Comparison of ENCODE assay signal across 25 cellular contexts in genomic region chr6:36536873-36537547, GRCh38. TPM values are rescaled to one million over a fixed set of nuclear protein-coding genes. Genes with fewer than 3 reads are reported as not detected.
A peak's percentile ranks its signal among the peaks of the same experiment; 100 is the strongest.
DNase-seq lines count a peak whose midpoint lies in the region; ATAC-seq lines count a peak whose summit lies in the region.
"Had no signal": no experiment of that assay in that cellular context is flagged by ENCODE, and none has a peak within 500 bp of the region (broad histone marks: within the 10 kb centered on the region; RNA-seq: fewer than 3 reads in every experiment).

No MANE protein-coding gene starts in this region.

- no peaks in the 10 kb centered on the region for H3K9me3 ChIP-seq in GM23248 (ENCODE audit: low read depth)
- no peaks in the 10 kb centered on the region for H3K9me3 ChIP-seq in naive thymus-derived CD4-positive, alpha-beta T cell (ENCODE audit: control insufficient read depth in 2 of 3, low read length in 3 of 3)
- H3K9me3 ChIP-seq: gastrocnemius medialis, psoas muscle, tibial artery, vagina had no signal

- intact Hi-C loops in activated T-helper 2 cell treated with anti-CD3 and anti-CD28 coated beads, Interferon-gamma antibody, Interleukin-2, Interleukin-4, amounts not matched to agents 10 μg/mL and 5 μg/mL and 100 μg/mL, durations not matched to agents 14 hours and 24 hours and 36 hours (cut with micrococcal nuclease) = no loop called here
- intact Hi-C loops in naive thymus-derived CD4-positive, alpha-beta T cell (cut with micrococcal nuclease) = loop anchor here in 1 of 2 donors (5.0 kb wide), 1 partner anchor 45 kb away; no protein-coding TSS in a partner anchor

- H3K9me2 ChIP-seq in GM23248 (ENCODE audit: insufficient read depth) = no peaks in the 10 kb centered on the region

- H3K27ac Mint-ChIP-seq in activated T-cell treated with anti-CD3 and anti-CD28 coated beads, Interleukin-2, amount 50 U/mL, for 24 hours = peak overlapping the region; percentile 80
- H3K27ac Mint-ChIP-seq in activated T-cell treated with anti-CD3 and anti-CD28 coated beads, Interleukin-2, amount 50 U/mL, for 72 hours = no peak overlapping the region
- peak overlapping the region; percentile 34 for H3K27ac Mint-ChIP-seq in activated T-helper 2 cell treated with anti-CD3 and anti-CD28 coated beads, Interferon-gamma antibody, Interleukin-2, Interleukin-4, amounts not matched to agents 10 μg/mL and 5 μg/mL and 100 μg/mL, durations not matched to agents 14 hours and 24 hours and 36 hours
- H3K27ac Mint-ChIP-seq in naive thymus-derived CD4-positive, alpha-beta T cell = peak overlapping the region in 8 of 9 donors; percentile 37 to 99 (median 87)
- H3K27ac Mint-ChIP-seq: B cell had no signal

- no peak overlapping the region for H3K4me3 Mint-ChIP-seq in activated T-cell treated with anti-CD3 and anti-CD28 coated beads, Interleukin-2, amount 50 U/mL, for 24 hours
- no peak overlapping the region for H3K4me3 Mint-ChIP-seq in activated T-cell treated with anti-CD3 and anti-CD28 coated beads, Interleukin-2, amount 50 U/mL, for 72 hours
- H3K4me3 Mint-ChIP-seq in activated T-helper 2 cell treated with anti-CD3 and anti-CD28 coated beads, Interferon-gamma antibody, Interleukin-2, Interleukin-4, amounts not matched to agents 10 μg/mL and 5 μg/mL and 100 μg/mL, durations not matched to agents 14 hours and 24 hours and 36 hours (ENCODE audit: low read depth) = no peak overlapping the region
- H3K4me3 Mint-ChIP-seq in naive thymus-derived CD4-positive, alpha-beta T cell = peak overlapping the region in 7 of 10 donors; percentile 5 to 69 (median 37)
- H3K4me3 Mint-ChIP-seq: B cell, brain had no signal

- CTCF ChIA-PET in naive thymus-derived CD4-positive, alpha-beta T cell (lab: Charles Lee) = interaction anchor here (0.6 kb wide), 1 partner anchor 61 kb away, joined by 4 read pairs; no protein-coding TSS in a partner anchor

- POLR2A ChIA-PET in naive thymus-derived CD4-positive, alpha-beta T cell (lab: Charles Lee) = interaction anchor here (0.6 to 1.0 kb wide), 5 partner anchors 13 to 62 kb away, joined by 3 read pairs; no protein-coding TSS in a partner anchor

- peaks cover 60% of the 10 kb centered on the region for H3K36me3 ChIP-seq in GM23248 (ENCODE audit: low read depth)
- peaks cover 21 to 64% (median 35%) of the 10 kb centered on the region in 3 experiments for H3K36me3 ChIP-seq in naive thymus-derived CD4-positive, alpha-beta T cell (ENCODE audit: control insufficient read depth in 2 of 3, insufficient read depth in 3 of 3, low read length in 3 of 3)

- no peak for ATAC-seq in activated T-cell treated with anti-CD3 and anti-CD28 coated beads, Interleukin-2, amount 50 U/mL, for 72 hours (replicated peaks in 1 of 2)
- no peak for ATAC-seq in naive thymus-derived CD4-positive, alpha-beta T cell
- no peak for ATAC-seq in GM18868 (IDR thresholded peaks at IDR 0.05; ENCODE audit: unreplicated experiment)
- ATAC-seq: gastrocnemius medialis, psoas muscle, sciatic nerve had no signal

- H4K20me1 ChIP-seq in GM23248 (ENCODE audit: insufficient read depth) = peaks cover 10% of the 10 kb centered on the region; the same call in 1 of the 2 replicates

- H3K36me3 Mint-ChIP-seq in activated T-cell treated with anti-CD3 and anti-CD28 coated beads, Interleukin-2, amount 50 U/mL, for 24 hours (ENCODE audit: low read depth) = peaks cover 92% of the 10 kb centered on the region
- H3K36me3 Mint-ChIP-seq in activated T-cell treated with anti-CD3 and anti-CD28 coated beads, Interleukin-2, amount 50 U/mL, for 72 hours (ENCODE audit: insufficient read depth in 2 of 2) = peaks cover 2 to 35% of the 10 kb centered on the region in 2 donors
- H3K36me3 Mint-ChIP-seq in activated T-helper 2 cell treated with anti-CD3 and anti-CD28 coated beads, Interferon-gamma antibody, Interleukin-2, Interleukin-4, amounts not matched to agents 10 μg/mL and 5 μg/mL and 100 μg/mL, durations not matched to agents 14 hours and 24 hours and 36 hours (ENCODE audit: low read depth) = peaks cover 80% of the 10 kb centered on the region
- H3K36me3 Mint-ChIP-seq in naive thymus-derived CD4-positive, alpha-beta T cell = peaks cover 7 to 69% (median 49%) of the 10 kb centered on the region in 5 donors

- no peaks in the 10 kb centered on the region for H3K9me3 Mint-ChIP-seq in activated T-cell treated with anti-CD3 and anti-CD28 coated beads, Interleukin-2, amount 50 U/mL, for 24 hours
- H3K9me3 Mint-ChIP-seq in activated T-cell treated with anti-CD3 and anti-CD28 coated beads, Interleukin-2, amount 50 U/mL, for 72 hours = no peaks in the 10 kb centered on the region
- no peaks in the 10 kb centered on the region for H3K9me3 Mint-ChIP-seq in activated T-helper 2 cell treated with anti-CD3 and anti-CD28 coated beads, Interferon-gamma antibody, Interleukin-2, Interleukin-4, amounts not matched to agents 10 μg/mL and 5 μg/mL and 100 μg/mL, durations not matched to agents 14 hours and 24 hours and 36 hours
- H3K9me3 Mint-ChIP-seq in naive thymus-derived CD4-positive, alpha-beta T cell = peaks cover 0 to 3% (median 0%) of the 10 kb centered on the region in 11 donors
- H3K9me3 Mint-ChIP-seq: brain had no signal

- 92 to 95% methylated on average over 3 of the region's 3 CpGs for WGBS in GM23248 (ENCODE audit: low coverage in 1 of 2, low lambda C conversion rate in 2 of 2, missing lambda C conversion rate in 2 of 2), 2 experiments

- H2AFZ ChIP-seq in GM23248 = no peak overlapping the region

- H3K27me3 ChIP-seq in GM23248 (replicated peaks; ENCODE audit: insufficient read depth) = no peaks in the 10 kb centered on the region
- no peaks in the 10 kb centered on the region for H3K27me3 ChIP-seq in naive thymus-derived CD4-positive, alpha-beta T cell (ENCODE audit: control insufficient read depth in 2 of 2, insufficient read depth in 2 of 2, low read length in 2 of 2)
- H3K27me3 ChIP-seq: gastrocnemius medialis, tibial artery, vagina had no signal

- no peak overlapping the region for H3K27ac ChIP-seq in GM23248
- peak overlapping the region; percentile 16 for H3K27ac ChIP-seq in naive thymus-derived CD4-positive, alpha-beta T cell (ENCODE audit: low read depth, low read length)
- H3K27ac ChIP-seq: gastrocnemius medialis, psoas muscle, tibial artery, vagina had no signal

- peaks cover 100% of the 10 kb centered on the region for H3K79me2 ChIP-seq in GM23248 (ENCODE audit: insufficient read depth)

- in situ Hi-C loops in GM23248 (cut with MboI) = no loop called here

- H3K4me1 ChIP-seq in GM23248 (ENCODE audit: insufficient read depth) = peaks cover 14% of the 10 kb centered on the region; the same call in 1 of the 2 replicates
- peaks cover 51 to 54% of the 10 kb centered on the region in 2 donors for H3K4me1 ChIP-seq in naive thymus-derived CD4-positive, alpha-beta T cell (ENCODE audit: control insufficient read depth in 2 of 2, insufficient read depth in 2 of 2, low read length in 2 of 2)
- H3K4me1 ChIP-seq: gastrocnemius medialis had no signal

- H3F3A ChIP-seq in GM23248 (ENCODE audit: insufficient read depth) = peaks cover 13% of the 10 kb centered on the region; the same call in 1 of the 2 replicates

- peaks cover 67% of the 10 kb centered on the region for H3K4me1 Mint-ChIP-seq in activated T-cell treated with anti-CD3 and anti-CD28 coated beads, Interleukin-2, amount 50 U/mL, for 24 hours (ENCODE audit: low read depth)
- H3K4me1 Mint-ChIP-seq in activated T-cell treated with anti-CD3 and anti-CD28 coated beads, Interleukin-2, amount 50 U/mL, for 72 hours (ENCODE audit: low read depth) = peaks cover 66% of the 10 kb centered on the region
- peaks cover 26% of the 10 kb centered on the region for H3K4me1 Mint-ChIP-seq in activated T-helper 2 cell treated with anti-CD3 and anti-CD28 coated beads, Interferon-gamma antibody, Interleukin-2, Interleukin-4, amounts not matched to agents 10 μg/mL and 5 μg/mL and 100 μg/mL, durations not matched to agents 14 hours and 24 hours and 36 hours (ENCODE audit: low read depth)
- H3K4me1 Mint-ChIP-seq in naive thymus-derived CD4-positive, alpha-beta T cell = peaks cover 45 to 92% (median 66%) of the 10 kb centered on the region in 7 donors

- no peak overlapping the region for H3K4me2 ChIP-seq in GM23248 (ENCODE audit: unreplicated experiment)

- DNase-seq in activated T-cell treated with anti-CD3 and anti-CD28 coated beads, Interleukin-2, amount 50 U/mL, for 24 hours = no peak
- DNase-seq in activated T-cell treated with anti-CD3 and anti-CD28 coated beads, Interleukin-2, amount 50 U/mL, for 72 hours = no peak
- DNase-seq in GM23248 (peak; percentile 9), A172 (ENCODE audit: low spot score) (no peak), mucosa of gallbladder (ENCODE audit: low spot score) (no peak)
- DNase-seq in activated T-helper 2 cell treated with anti-CD3 and anti-CD28 coated beads, Interferon-gamma antibody, Interleukin-2, Interleukin-4, amounts not matched to agents 10 μg/mL and 5 μg/mL and 100 μg/mL, durations not matched to agents 14 hours and 24 hours and 36 hours (ENCODE audit: low spot score) = no peak
- DNase-seq in naive thymus-derived CD4-positive, alpha-beta T cell = no peak
- DNase-seq: ACHN; activated CD8-positive, alpha-beta memory T cell treated with anti-CD3 and anti-CD28 coated beads, Interleukin-2, amount 50 U/mL, for 4 hours; DMS53; gastrocnemius medialis; HCEC 1CT; NCI-H1417 treated with DMSO at 0.1 percent for 48 hours; NCI-H2081; NCI-H2227 treated with DMSO at 0.1 percent for 48 hours; NCI-H526; occipital lobe; psoas muscle; SHP77; tibial artery had no signal

- H3K27me3 Mint-ChIP-seq in activated T-cell treated with anti-CD3 and anti-CD28 coated beads, Interleukin-2, amount 50 U/mL, for 24 hours = no peaks in the 10 kb centered on the region
- no peaks in the 10 kb centered on the region for H3K27me3 Mint-ChIP-seq in activated T-cell treated with anti-CD3 and anti-CD28 coated beads, Interleukin-2, amount 50 U/mL, for 72 hours (ENCODE audit: low read depth)
- H3K27me3 Mint-ChIP-seq in activated T-helper 2 cell treated with anti-CD3 and anti-CD28 coated beads, Interferon-gamma antibody, Interleukin-2, Interleukin-4, amounts not matched to agents 10 μg/mL and 5 μg/mL and 100 μg/mL, durations not matched to agents 14 hours and 24 hours and 36 hours (ENCODE audit: low read depth) = no peaks in the 10 kb centered on the region
- H3K27me3 Mint-ChIP-seq in naive thymus-derived CD4-positive, alpha-beta T cell = no peaks in the 10 kb centered on the region
- H3K27me3 Mint-ChIP-seq: B cell, brain had no signal

- no peak overlapping the region for H3K9ac ChIP-seq in GM23248

- H3K4me3 ChIP-seq in GM23248 = no peak overlapping the region
- H3K4me3 ChIP-seq in naive thymus-derived CD4-positive, alpha-beta T cell (ENCODE audit: low read length) = no peak overlapping the region
- H3K4me3 ChIP-seq: gastrocnemius medialis, psoas muscle, tibial artery, vagina had no signal

RNA-seq across cellular contexts. Expression of gene STK38, which starts 10.3 kb away (rescaled TPM):
- 10 to 100 TPM; 30.7 to 34.4 TPM for total RNA-seq in activated T-cell treated with anti-CD3 and anti-CD28 coated beads, Interleukin-2, amount 50 U/mL, for 72 hours
- 30.5 and 35.6 TPM in 2 replicates for total RNA-seq in GM23248 (2014; rRNA removed; shearing (Covaris generic))
- polyA plus RNA-seq in GM23248 (2016; fragmentation: Nextera tagmentation; extraction: Ambion mirVana) = 50.4 and 51.1 TPM in 2 replicates
- 22.9 and 25.0 TPM in 2 replicates for total RNA-seq in activated T-helper 2 cell treated with anti-CD3 and anti-CD28 coated beads, Interferon-gamma antibody, Interleukin-2, Interleukin-4, amounts not matched to agents 10 μg/mL and 5 μg/mL and 100 μg/mL, durations not matched to agents 14 hours and 24 hours and 36 hours
- 100 to 1,000 TPM in 2 of 5 experiments, 10 to 100 TPM in 3; 68.5 to 193 (median 95.0) TPM for total RNA-seq in naive thymus-derived CD4-positive, alpha-beta T cell
- polyA plus RNA-seq in naive thymus-derived CD4-positive, alpha-beta T cell = 100 to 1,000 TPM in 1 of 2 donors, 10 to 100 TPM in 1; 56.6 to 123 TPM
- total RNA-seq in A172 (2014; rRNA removed; shearing (Covaris generic)) = 23.7 and 25.3 TPM in 2 replicates
- total RNA-seq in mucosa of gallbladder = 41.6 TPM

RNA-seq across cellular contexts. Expression of gene SRSF3, which starts 57.2 kb away (rescaled TPM):
- 100 to 1,000 TPM; 409 to 541 TPM for total RNA-seq in activated T-cell treated with anti-CD3 and anti-CD28 coated beads, Interleukin-2, amount 50 U/mL, for 72 hours
- total RNA-seq in GM23248 (2014; rRNA removed; shearing (Covaris generic)) = 141 and 171 TPM in 2 replicates
- polyA plus RNA-seq in GM23248 (2016; fragmentation: Nextera tagmentation; extraction: Ambion mirVana) = 238 and 243 TPM in 2 replicates
- 512 and 541 TPM in 2 replicates for total RNA-seq in activated T-helper 2 cell treated with anti-CD3 and anti-CD28 coated beads, Interferon-gamma antibody, Interleukin-2, Interleukin-4, amounts not matched to agents 10 μg/mL and 5 μg/mL and 100 μg/mL, durations not matched to agents 14 hours and 24 hours and 36 hours
- 100 to 1,000 TPM; 317 to 510 (median 426) TPM for total RNA-seq in naive thymus-derived CD4-positive, alpha-beta T cell
- 100 to 1,000 TPM; 359 to 403 TPM for polyA plus RNA-seq in naive thymus-derived CD4-positive, alpha-beta T cell
- 238 and 255 TPM in 2 replicates for total RNA-seq in A172 (2014; rRNA removed; shearing (Covaris generic))
- total RNA-seq in mucosa of gallbladder = 190 TPM

Comparison
In these comparisons a context has a peak if more than half of its experiments do, and no peak if none do; other contexts are left out.
1. H3K4me3 Mint-ChIP-seq: peak in naive thymus-derived CD4-positive, alpha-beta T cell (7 of 10); none in activated T-cell treated with anti-CD3 and anti-CD28 coated beads, Interleukin-2, amount 50 U/mL, for 24 hours (single experiment), activated T-cell treated with anti-CD3 and anti-CD28 coated beads, Interleukin-2, amount 50 U/mL, for 72 hours (0 of 2) and activated T-helper 2 cell treated with anti-CD3 and anti-CD28 coated beads, Interferon-gamma antibody, Interleukin-2, Interleukin-4, amounts not matched to agents 10 μg/mL and 5 μg/mL and 100 μg/mL, durations not matched to agents 14 hours and 24 hours and 36 hours (single experiment).